In the genomic region with DNA sequence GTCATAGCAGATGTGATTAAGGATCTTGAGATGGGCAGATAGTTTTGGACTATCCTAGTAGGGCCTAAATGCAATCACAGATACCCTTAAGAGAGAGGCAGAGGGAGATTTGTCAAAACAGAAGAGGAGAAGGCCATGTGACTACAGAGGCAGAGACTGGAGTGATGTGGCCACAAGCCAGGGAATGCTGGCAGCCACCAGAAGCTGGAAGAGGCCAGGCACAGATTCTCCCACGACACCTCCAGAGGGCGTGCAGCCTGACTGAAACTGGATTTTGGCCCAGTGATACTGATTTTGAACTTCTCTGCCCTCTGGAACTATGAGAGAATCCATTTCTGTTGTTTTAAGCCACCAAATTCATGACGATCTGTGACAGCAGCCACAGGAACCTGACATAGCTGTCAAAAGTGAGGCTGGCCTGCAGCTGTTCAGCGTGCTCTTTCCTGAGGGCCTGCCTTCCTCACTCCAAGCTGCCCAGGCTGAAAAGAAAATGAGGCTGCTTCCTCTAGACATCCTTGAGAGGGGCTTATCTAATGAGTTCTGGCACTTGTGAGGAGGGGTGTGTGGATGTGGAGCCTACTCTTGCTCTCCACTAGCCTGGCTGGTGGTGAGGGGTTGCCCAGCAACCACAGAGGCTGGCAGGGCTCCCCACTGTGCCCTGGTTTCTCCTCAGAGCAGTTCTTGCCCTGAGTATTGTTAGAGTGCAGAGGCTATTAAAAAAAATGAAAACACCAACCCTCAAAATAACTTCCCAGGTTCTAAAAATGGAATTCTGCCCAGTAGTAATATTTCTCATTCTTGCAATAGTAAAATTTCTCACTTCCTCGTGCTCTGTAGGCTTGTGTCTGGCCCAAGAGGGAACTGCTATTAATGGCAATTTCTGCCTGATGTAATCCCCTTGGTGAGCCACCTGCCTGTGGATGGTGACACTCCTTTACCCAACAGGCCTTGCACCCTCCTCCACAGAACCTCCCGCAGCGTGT, we compare ENCODE assay signal across 1 cellular context.
TF ChIP-seq lines count a peak whose summit lies in the region.

No MANE protein-coding gene starts in this region.

TF ChIP-seq in K562, 482 proteins besides CTCF, POLR2A, EP300 and RAD21:
- TF ChIP-seq POLR2B (IDR thresholded peaks at IDR 0.05; ENCODE audit: low read depth, partially characterized antibody) (no peak), NFE2L1 (tag; IDR thresholded peaks at IDR 0.05; ENCODE audit: borderline replicate concordance, low read depth) (no peak), RCOR1 (IDR thresholded peaks at IDR 0.05; ENCODE audit: borderline replicate concordance in 1 of 2, low read depth in 2 of 2, low read length in 2 of 2) (peak in 1 of 2 experiments; percentile 64; a peak in 1 of 4 replicates), CBX1 (IDR thresholded peaks at IDR 0.05; ENCODE audit: low read depth) (peak; percentile 73; the same call in 1 of the 2 replicates), CEBPG (CRISPR knock-in tag; IDR thresholded peaks at IDR 0.05) (peak; percentile 18; the same call in 1 of the 2 replicates), CEBPG (tag; conservative IDR thresholded peaks at IDR 0.05 in 1 of 2, IDR thresholded peaks at IDR 0.05 in 1 of 2) (no peak), TRIM28 (IDR thresholded peaks at IDR 0.05) (peak; percentile 82; the same call in 1 of the 2 replicates), ZNF224 (CRISPR knock-in tag; IDR thresholded peaks at IDR 0.05) (no peak), PRPF4 (IDR thresholded peaks at IDR 0.05; ENCODE audit: insufficient read depth, low read depth, low read length, poor library complexity, severe bottlenecking) (no peak), XRCC3 (IDR thresholded peaks at IDR 0.05) (no peak), RBM25 (IDR thresholded peaks at IDR 0.05; ENCODE audit: low read depth, low read length, severe bottlenecking) (peak; percentile 96), ARID3B (CRISPR knock-in tag; IDR thresholded peaks at IDR 0.05; ENCODE audit: borderline replicate concordance) (no peak), ADNP (tag; IDR thresholded peaks at IDR 0.05) (peak; percentile 52; the same call in 1 of the 2 replicates), PCBP1 (IDR thresholded peaks at IDR 0.05; ENCODE audit: low read depth, low read length, poor library complexity, severe bottlenecking) (no peak), KDM1A (IDR thresholded peaks at IDR 0.05) (peak in 1 of 2 experiments; percentile 63; a peak in 2 of 4 replicates), HES1 (IDR thresholded peaks at IDR 0.05; ENCODE audit: low read depth) (no peak), CBX3 (IDR thresholded peaks at IDR 0.05; ENCODE audit: borderline replicate concordance in 1 of 2, low read length in 2 of 2) (peak in 1 of 2 experiments; percentile 83; a peak in 2 of 3 replicates), BCOR (IDR thresholded peaks at IDR 0.05) (peak; percentile 66), HDAC2 (IDR thresholded peaks at IDR 0.05) (peak; percentile 42; the same call in 1 of the 2 replicates), HDAC6 (IDR thresholded peaks at IDR 0.05; ENCODE audit: low read depth, low read length) (no peak), GMEB1 (CRISPR knock-in tag; IDR thresholded peaks at IDR 0.05) (no peak), SMARCA5 (IDR thresholded peaks at IDR 0.05) (peak; percentile 81; the same call in 1 of the 2 replicates)
- TF ChIP-seq, protein P1, sequence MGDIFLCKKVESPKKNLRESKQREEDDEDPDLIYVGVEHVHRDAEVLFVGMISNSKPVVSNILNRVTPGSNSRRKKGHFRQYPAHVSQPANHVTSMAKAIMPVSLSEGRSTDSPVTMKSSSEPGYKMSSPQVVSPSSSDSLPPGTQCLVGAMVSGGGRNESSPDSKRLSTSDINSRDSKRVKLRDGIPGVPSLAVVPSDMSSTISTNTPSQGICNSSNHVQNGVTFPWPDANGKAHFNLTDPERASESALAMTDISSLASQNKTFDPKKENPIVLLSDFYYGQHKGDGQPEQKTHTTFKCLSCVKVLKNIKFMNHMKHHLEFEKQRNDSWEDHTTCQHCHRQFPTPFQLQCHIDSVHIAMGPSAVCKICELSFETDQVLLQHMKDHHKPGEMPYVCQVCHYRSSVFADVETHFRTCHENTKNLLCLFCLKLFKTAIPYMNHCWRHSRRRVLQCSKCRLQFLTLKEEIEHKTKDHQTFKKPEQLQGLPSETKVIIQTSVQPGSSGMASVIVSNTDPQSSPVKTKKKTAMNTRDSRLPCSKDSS (IDR thresholded peaks at IDR 0.05; ENCODE audit: low read depth, partially characterized antibody): peak; percentile 19
- TF ChIP-seq, protein P2, sequence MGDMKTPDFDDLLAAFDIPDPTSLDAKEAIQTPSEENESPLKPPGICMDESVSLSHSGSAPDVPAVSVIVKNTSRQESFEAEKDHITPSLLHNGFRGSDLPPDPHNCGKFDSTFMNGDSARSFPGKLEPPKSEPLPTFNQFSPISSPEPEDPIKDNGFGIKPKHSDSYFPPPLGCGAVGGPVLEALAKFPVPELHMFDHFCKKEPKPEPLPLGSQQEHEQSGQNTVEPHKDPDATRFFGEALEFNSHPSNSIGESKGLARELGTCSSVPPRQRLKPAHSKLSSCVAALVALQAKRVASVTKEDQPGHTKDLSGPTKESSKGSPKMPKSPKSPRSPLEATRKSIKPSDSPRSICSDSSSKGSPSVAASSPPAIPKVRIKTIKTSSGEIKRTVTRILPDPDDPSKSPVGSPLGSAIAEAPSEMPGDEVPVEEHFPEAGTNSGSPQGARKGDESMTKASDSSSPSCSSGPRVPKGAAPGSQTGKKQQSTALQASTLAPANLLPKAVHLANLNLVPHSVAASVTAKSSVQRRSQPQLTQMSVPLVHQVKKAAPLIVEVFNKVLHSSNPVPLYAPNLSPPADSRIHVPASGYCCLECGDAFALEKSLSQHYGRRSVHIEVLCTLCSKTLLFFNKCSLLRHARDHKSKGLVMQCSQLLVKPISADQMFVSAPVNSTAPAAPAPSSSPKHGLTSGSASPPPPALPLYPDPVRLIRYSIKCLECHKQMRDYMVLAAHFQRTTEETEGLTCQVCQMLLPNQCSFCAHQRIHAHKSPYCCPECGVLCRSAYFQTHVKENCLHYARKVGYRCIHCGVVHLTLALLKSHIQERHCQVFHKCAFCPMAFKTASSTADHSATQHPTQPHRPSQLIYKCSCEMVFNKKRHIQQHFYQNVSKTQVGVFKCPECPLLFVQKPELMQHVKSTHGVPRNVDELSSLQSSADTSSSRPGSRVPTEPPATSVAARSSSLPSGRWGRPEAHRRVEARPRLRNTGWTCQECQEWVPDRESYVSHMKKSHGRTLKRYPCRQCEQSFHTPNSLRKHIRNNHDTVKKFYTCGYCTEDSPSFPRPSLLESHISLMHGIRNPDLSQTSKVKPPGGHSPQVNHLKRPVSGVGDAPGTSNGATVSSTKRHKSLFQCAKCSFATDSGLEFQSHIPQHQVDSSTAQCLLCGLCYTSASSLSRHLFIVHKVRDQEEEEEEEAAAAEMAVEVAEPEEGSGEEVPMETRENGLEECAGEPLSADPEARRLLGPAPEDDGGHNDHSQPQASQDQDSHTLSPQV (IDR thresholded peaks at IDR 0.05): no peak
- TF ChIP-seq, protein P3, sequence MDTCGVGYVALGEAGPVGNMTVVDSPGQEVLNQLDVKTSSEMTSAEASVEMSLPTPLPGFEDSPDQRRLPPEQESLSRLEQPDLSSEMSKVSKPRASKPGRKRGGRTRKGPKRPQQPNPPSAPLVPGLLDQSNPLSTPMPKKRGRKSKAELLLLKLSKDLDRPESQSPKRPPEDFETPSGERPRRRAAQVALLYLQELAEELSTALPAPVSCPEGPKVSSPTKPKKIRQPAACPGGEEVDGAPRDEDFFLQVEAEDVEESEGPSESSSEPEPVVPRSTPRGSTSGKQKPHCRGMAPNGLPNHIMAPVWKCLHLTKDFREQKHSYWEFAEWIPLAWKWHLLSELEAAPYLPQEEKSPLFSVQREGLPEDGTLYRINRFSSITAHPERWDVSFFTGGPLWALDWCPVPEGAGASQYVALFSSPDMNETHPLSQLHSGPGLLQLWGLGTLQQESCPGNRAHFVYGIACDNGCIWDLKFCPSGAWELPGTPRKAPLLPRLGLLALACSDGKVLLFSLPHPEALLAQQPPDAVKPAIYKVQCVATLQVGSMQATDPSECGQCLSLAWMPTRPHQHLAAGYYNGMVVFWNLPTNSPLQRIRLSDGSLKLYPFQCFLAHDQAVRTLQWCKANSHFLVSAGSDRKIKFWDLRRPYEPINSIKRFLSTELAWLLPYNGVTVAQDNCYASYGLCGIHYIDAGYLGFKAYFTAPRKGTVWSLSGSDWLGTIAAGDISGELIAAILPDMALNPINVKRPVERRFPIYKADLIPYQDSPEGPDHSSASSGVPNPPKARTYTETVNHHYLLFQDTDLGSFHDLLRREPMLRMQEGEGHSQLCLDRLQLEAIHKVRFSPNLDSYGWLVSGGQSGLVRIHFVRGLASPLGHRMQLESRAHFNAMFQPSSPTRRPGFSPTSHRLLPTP (IDR thresholded peaks at IDR 0.05; ENCODE audit: borderline replicate concordance, extremely low read depth, insufficient read length): no peak
TF ChIP-seq in K562: peak in this region for 12.
